7 cellular contexts compared by ENCODE assay signal in genomic region chr10:16436758-16437539, GRCh38. TPM values are rescaled to one million over a fixed set of nuclear protein-coding genes. Genes with fewer than 3 reads are reported as not detected.
DNase-seq lines count a peak whose midpoint lies in the region; ATAC-seq lines count a peak whose summit lies in the region.

PTER (plus strand) TSS chr10:16437010; CDS start chr10:16484385, 47,375 bp downstream.

- peaks cover 8% of the 10 kb centered on the region for H3K27me3 ChIP-seq in skeletal muscle satellite cell (ENCODE audit: control insufficient read depth, insufficient read depth, low read length)

- H3K36me3 ChIP-seq in skeletal muscle satellite cell (ENCODE audit: insufficient read depth, low read length): no peaks in the 10 kb centered on the region

- peak within 1 kb of the TSS; percentile 39 for H3K4me3 ChIP-seq in iPS-11a (ENCODE audit: low read depth, low read length)
- peak within 1 kb of the TSS; percentile 71 for H3K4me3 ChIP-seq in skeletal muscle satellite cell (ENCODE audit: low read length)

- peak; percentile 27 for DNase-seq in NCI-H2107 (lab: John Stamatoyannopoulos, UW)
- DNase-seq in UCSD-AML1 (lab: John Stamatoyannopoulos, UW; ENCODE audit: unreplicated experiment): peak; percentile 98
- DNase-seq in brain pericyte (ENCODE audit: low read depth, low spot score): peak; percentile 40

- no peaks in the 10 kb centered on the region for H3K9me3 ChIP-seq in skeletal muscle satellite cell (replicated peaks; ENCODE audit: low read length)

- peak within 1 kb of the TSS; percentile 84 for H3K4me2 ChIP-seq in skeletal muscle satellite cell (ENCODE audit: low read length)

- peak within 1 kb of the TSS; percentile 84 for H3K9ac ChIP-seq in skeletal muscle satellite cell (ENCODE audit: low read depth, low read length)

- ATAC-seq in GM18520 (IDR thresholded peaks at IDR 0.05; ENCODE audit: unreplicated experiment) (peak; percentile 90), HG03045 (IDR thresholded peaks at IDR 0.05; ENCODE audit: unreplicated experiment) (peak; percentile 99)

- peaks cover 20% of the 10 kb centered on the region for H3K4me1 ChIP-seq in skeletal muscle satellite cell (ENCODE audit: control insufficient read depth, insufficient read depth, low read length)

RNA-seq across cellular contexts. Expression of gene PTER, which starts in this region (rescaled TPM):
- 24.8 and 31.0 TPM in 2 replicates for total RNA-seq in skeletal muscle satellite cell (2012; rRNA removed)

Comparison
In these comparisons a context has a peak if more than half of its experiments do, and no peak if none do; other contexts are left out.
1. Peak in every context shown above with its lines: DNase-seq, ATAC-seq and H3K4me3 ChIP-seq.
2. DNase-seq: peak in every context shown above with its lines; median percentile 98 in UCSD-AML1; 40 in brain pericyte; 27 in NCI-H2107.